12 cellular contexts compared by ENCODE assay signal in the genomic region with DNA sequence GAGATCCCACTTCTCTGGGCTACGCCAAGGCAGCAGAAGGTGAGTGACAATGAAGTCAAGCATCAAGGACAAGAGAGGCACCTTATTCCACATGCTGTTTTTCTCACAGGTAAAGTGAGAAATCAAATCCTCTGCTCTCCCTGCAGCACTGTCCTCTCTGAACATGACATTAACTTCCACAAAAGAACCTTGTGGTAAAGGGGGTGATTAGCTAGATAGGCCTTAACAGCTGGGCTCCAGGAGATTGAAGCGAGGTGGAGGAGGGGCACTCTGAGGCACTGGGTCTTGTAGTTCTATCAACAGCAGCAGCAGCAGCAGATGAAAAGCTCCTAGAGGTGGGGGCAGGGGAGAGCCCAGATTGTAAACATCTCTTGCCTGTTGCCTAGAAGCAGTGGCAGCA.
DNase-seq lines count a peak whose midpoint lies in the region; ATAC-seq and TF ChIP-seq lines count a peak whose summit lies in the region.
"Had no signal": no experiment of that assay in that cellular context is flagged by ENCODE, and none has a peak within 500 bp of the region (broad histone marks: within the 10 kb centered on the region; RNA-seq: fewer than 3 reads in every experiment).

No MANE protein-coding gene starts in this region.

- DNase-seq in NCI-H1417 treated with DMSO at 0.1 percent for 48 hours (lab: John Stamatoyannopoulos, UW) (peak; percentile 98), gastrocnemius medialis (no peak), GM13976 (ENCODE audit: low spot score) (no peak)
- DNase-seq: activated T-cell treated with anti-CD3 and anti-CD28 coated beads, Interleukin-2, amount 50 U/mL, for 24 hours; EL; stimulated activated naive CD4-positive, alpha-beta T cell treated with Interleukin-2 at 50 U/mL for 16 hours; T-helper 1 cell had no signal

- H2AFZ ChIP-seq in OCI-LY1 (ENCODE audit: low read length) = peak overlapping the region; percentile 12

- peaks cover 20% of the 10 kb centered on the region for H3K27me3 Mint-ChIP-seq in stimulated activated memory B cell treated with anti-CD40 and anti-IgM and Interleukin-4, amounts not matched to agents 10 μg/mL and 1 μg/mL and 100 μg/mL, for 72 hours

- H3K36me3 ChIP-seq in OCI-LY1 (ENCODE audit: insufficient read depth, low read length) = no peaks in the 10 kb centered on the region
- H3K36me3 ChIP-seq in iPS-20b (ENCODE audit: insufficient read depth, low read depth, low read length) = no peaks in the 10 kb centered on the region
- no peaks in the 10 kb centered on the region for H3K36me3 ChIP-seq in gastrocnemius medialis

- TF ChIP-seq CTCF in OCI-LY1 (IDR thresholded peaks at IDR 0.05; ENCODE audit: low read length) (no peak), gastrocnemius medialis (IDR thresholded peaks at IDR 0.05 in 4 of 5, conservative IDR thresholded peaks at IDR 0.05 in 1 of 5) (no peak), GM13976 (IDR thresholded peaks at IDR 0.05; ENCODE audit: borderline replicate concordance, control extremely low read depth, extremely low read depth, insufficient read depth, missing control alignments) (no peak)

- H3K9me3 ChIP-seq in OCI-LY1 (ENCODE audit: low read length) (no peaks in the 10 kb centered on the region), iPS-20b (ENCODE audit: insufficient read depth, low read depth, low read length) (no peaks in the 10 kb centered on the region), gastrocnemius medialis (no peaks in the 10 kb centered on the region)

- H3K27me3 ChIP-seq in OCI-LY1 (ENCODE audit: insufficient read depth, low read length) (no peaks in the 10 kb centered on the region), iPS-20b (ENCODE audit: insufficient read depth, low read length) (no peaks in the 10 kb centered on the region), gastrocnemius medialis (no peaks in the 10 kb centered on the region)

- H4K20me1 ChIP-seq in OCI-LY1 (ENCODE audit: insufficient read depth, low read length) = no peaks in the 10 kb centered on the region

- no peaks in the 10 kb centered on the region for H3K36me3 Mint-ChIP-seq in stimulated activated memory B cell treated with anti-CD40 and anti-IgM and Interleukin-4, amounts not matched to agents 10 μg/mL and 1 μg/mL and 100 μg/mL, for 72 hours

- H3K4me3 Mint-ChIP-seq in stimulated activated memory B cell treated with anti-CD40 and anti-IgM and Interleukin-4, amounts not matched to agents 10 μg/mL and 1 μg/mL and 100 μg/mL, for 72 hours = no peak overlapping the region
- H3K4me3 Mint-ChIP-seq: activated T-cell treated with anti-CD3 and anti-CD28 coated beads, Interleukin-2, amount 50 U/mL, for 24 hours had no signal

- no peaks in the 10 kb centered on the region for H3F3A ChIP-seq in OCI-LY1 (ENCODE audit: insufficient read depth, low read length)

- no peaks in the 10 kb centered on the region for H3K4me1 Mint-ChIP-seq in stimulated activated memory B cell treated with anti-CD40 and anti-IgM and Interleukin-4, amounts not matched to agents 10 μg/mL and 1 μg/mL and 100 μg/mL, for 72 hours

- H3K9me2 ChIP-seq in OCI-LY1 (ENCODE audit: low read depth, low read length) = no peaks in the 10 kb centered on the region

- H3K4me2 ChIP-seq in OCI-LY1 (ENCODE audit: low read length) = peak overlapping the region; percentile 40

- H3K27ac ChIP-seq in OCI-LY1 (ENCODE audit: low read depth, low read length, poor library complexity, severe bottlenecking) = peak overlapping the region; percentile 69
- H3K27ac ChIP-seq in iPS-20b (ENCODE audit: low read length) = no peak overlapping the region
- no peak overlapping the region for H3K27ac ChIP-seq in gastrocnemius medialis
- H3K27ac ChIP-seq: coronary artery had no signal

- peak; percentile 31 for ATAC-seq in stimulated activated memory B cell treated with anti-CD40 and anti-IgM and Interleukin-4, amounts not matched to agents 10 μg/mL and 1 μg/mL and 100 μg/mL, for 72 hours
- ATAC-seq in GM21528 (IDR thresholded peaks at IDR 0.05; ENCODE audit: low FRiP score, unreplicated experiment) (no peak), gastrocnemius medialis (no peak)

- H3K4me3 ChIP-seq in OCI-LY1 (ENCODE audit: low read depth, low read length, poor library complexity, severe bottlenecking) = peak overlapping the region; percentile 1
- peak overlapping the region; percentile 39; the same call in 1 of the 2 replicates for H3K4me3 ChIP-seq in iPS-20b (ENCODE audit: low read length)
- H3K4me3 ChIP-seq in gastrocnemius medialis = no peak overlapping the region
- H3K4me3 ChIP-seq: coronary artery had no signal

- H3K9me3 Mint-ChIP-seq in stimulated activated memory B cell treated with anti-CD40 and anti-IgM and Interleukin-4, amounts not matched to agents 10 μg/mL and 1 μg/mL and 100 μg/mL, for 72 hours = no peaks in the 10 kb centered on the region
- H3K9me3 Mint-ChIP-seq: activated T-cell treated with anti-CD3 and anti-CD28 coated beads, Interleukin-2, amount 50 U/mL, for 24 hours had no signal

- H3K27ac Mint-ChIP-seq in stimulated activated memory B cell treated with anti-CD40 and anti-IgM and Interleukin-4, amounts not matched to agents 10 μg/mL and 1 μg/mL and 100 μg/mL, for 72 hours = no peak overlapping the region
- H3K27ac Mint-ChIP-seq: activated T-cell treated with anti-CD3 and anti-CD28 coated beads, Interleukin-2, amount 50 U/mL, for 24 hours had no signal

- H3K79me2 ChIP-seq in OCI-LY1 (ENCODE audit: insufficient read depth, low read length) = no peaks in the 10 kb centered on the region

- peak overlapping the region; percentile 14; the same call in 1 of the 2 replicates for H3K9ac ChIP-seq in OCI-LY1 (ENCODE audit: low read length)
- peak overlapping the region; percentile 39; the same call in 1 of the 2 replicates for H3K9ac ChIP-seq in iPS-20b (ENCODE audit: low read depth, low read length)

- intact Hi-C loops in gastrocnemius medialis (cut with DNase I; ENCODE audit: low total_unique reads) = no loop called here

- in situ Hi-C loops in gastrocnemius medialis (cut with MboI; ENCODE audit: low sequenced_read_pairs in 4 of 4) (no loop called here), GM13976 (cut with MboI; ENCODE audit: low sequenced_read_pairs, unreplicated experiment) (no loop called here)

- no peak for TF ChIP-seq POLR2A in gastrocnemius medialis (IDR thresholded peaks at IDR 0.05)

- H3K4me1 ChIP-seq in OCI-LY1 (ENCODE audit: insufficient read depth, low read length, severe bottlenecking) (peaks cover 47% of the 10 kb centered on the region), iPS-20b (ENCODE audit: insufficient read depth, low read length) (peaks cover 23% of the 10 kb centered on the region; the same call in 1 of the 2 replicates), gastrocnemius medialis (no peaks in the 10 kb centered on the region)

Comparison
In these comparisons a context has a peak if more than half of its experiments do, and no peak if none do; other contexts are left out.
1. H3K4me3 ChIP-seq: peak in OCI-LY1 (single experiment) and iPS-20b (single experiment); none in gastrocnemius medialis (0 of 4).